Comparison of ENCODE assay signal across 1 cellular context in the genomic region with DNA sequence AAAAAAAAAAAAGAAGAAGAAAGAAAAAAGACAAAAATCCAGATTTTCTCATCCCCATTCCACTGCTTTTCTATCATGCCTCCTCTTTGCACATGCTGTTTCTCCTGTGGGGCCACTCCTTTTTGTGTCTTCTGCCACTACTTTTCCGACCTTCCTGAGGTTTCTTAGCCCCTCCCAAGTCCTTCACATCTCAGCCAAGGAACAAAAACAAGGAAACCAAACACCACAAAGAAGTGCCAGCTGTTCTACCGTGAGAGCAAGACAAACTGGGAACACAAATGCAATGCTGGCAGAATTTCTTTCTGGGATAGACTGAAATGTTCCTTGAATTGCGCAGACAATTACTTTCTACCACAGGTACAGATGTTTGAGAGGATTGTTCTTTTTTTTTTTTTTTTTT.
TF ChIP-seq lines count a peak whose summit lies in the region.

No MANE protein-coding gene starts in this region.

TF ChIP-seq in WTC11, 78 proteins besides CTCF, POLR2A, EP300 and RAD21 (continued from another document):
- no peak for TF ChIP-seq NR2C2 (CRISPR knock-in tag; IDR thresholded peaks at IDR 0.05)
- TF ChIP-seq, protein P1, sequence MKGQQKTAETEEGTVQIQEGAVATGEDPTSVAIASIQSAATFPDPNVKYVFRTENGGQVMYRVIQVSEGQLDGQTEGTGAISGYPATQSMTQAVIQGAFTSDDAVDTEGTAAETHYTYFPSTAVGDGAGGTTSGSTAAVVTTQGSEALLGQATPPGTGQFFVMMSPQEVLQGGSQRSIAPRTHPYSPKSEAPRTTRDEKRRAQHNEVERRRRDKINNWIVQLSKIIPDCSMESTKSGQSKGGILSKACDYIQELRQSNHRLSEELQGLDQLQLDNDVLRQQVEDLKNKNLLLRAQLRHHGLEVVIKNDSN (CRISPR knock-in tag; IDR thresholded peaks at IDR 0.05) = no peak
